16 cellular contexts compared by ENCODE assay signal in the genomic region with DNA sequence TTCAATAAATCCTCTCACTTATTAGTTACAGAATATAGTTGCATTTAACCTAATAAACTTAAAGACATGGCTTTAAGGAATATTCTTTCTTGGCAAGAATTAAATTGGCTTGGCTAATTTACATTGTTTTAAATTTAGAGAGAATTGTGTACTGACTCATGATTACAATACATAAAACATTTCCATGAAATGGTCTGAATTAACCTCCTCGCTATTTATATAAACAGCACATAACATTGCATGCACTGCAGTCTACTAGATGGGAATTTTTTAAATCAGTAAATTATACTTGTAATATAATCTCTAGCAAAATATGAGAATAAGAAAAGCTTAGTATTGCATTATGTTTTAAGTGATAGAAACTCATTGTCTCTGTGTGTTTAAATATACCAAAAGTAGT.
DNase-seq lines count a peak whose midpoint lies in the region; ATAC-seq and TF ChIP-seq lines count a peak whose summit lies in the region.
"Had no signal": no experiment of that assay in that cellular context is flagged by ENCODE, and none has a peak within 500 bp of the region (broad histone marks: within the 10 kb centered on the region; RNA-seq: fewer than 3 reads in every experiment).

No MANE protein-coding gene starts in this region.

- no TSS peak for BruUV-seq in IMR-90 (replicated peaks; lab: Mats Ljungman, UMichigan)

- peak; percentile 64 for ATAC-seq in IMR-90 (ENCODE audit: low read depth)
- ATAC-seq: GM12878 had no signal

- H3K56ac ChIP-seq in IMR-90 (ENCODE audit: extremely low read depth, insufficient read depth, low read length), result no peak overlapping the region

- no peak overlapping the region for H2BK5ac ChIP-seq in IMR-90 (ENCODE audit: low read depth, low read length, poor library complexity, severe bottlenecking)

- H3K4me3 ChIP-seq in IMR-90 (ENCODE audit: insufficient read depth, low read depth, low read length) (no peak overlapping the region), vagina (no peak overlapping the region)
- H3K4me3 ChIP-seq: GM12878, HAP-1 had no signal

- no peak for TF ChIP-seq RAD21 in IMR-90 (IDR thresholded peaks at IDR 0.05; ENCODE audit: low read length)

- H4K8ac ChIP-seq in IMR-90 (ENCODE audit: low read depth in 2 of 2, low read length in 2 of 2), result no peak overlapping the region

- H3K9ac ChIP-seq in IMR-90 (ENCODE audit: low read depth, low read length), result no peak overlapping the region

- no peak for TF ChIP-seq CTCF in IMR-90 (conservative IDR thresholded peaks at IDR 0.05; ENCODE audit: low read depth, low read length)
- TF ChIP-seq CTCF in vagina (IDR thresholded peaks at IDR 0.05), result no peak

- dilution Hi-C loops in IMR-90 (cut with HindIII; ENCODE audit: low sequenced_read_pairs, unreplicated experiment), result no loop called here

- H3K4me1 ChIP-seq in IMR-90 (ENCODE audit: control insufficient read depth, insufficient read depth, low read length), result no peaks in the 10 kb centered on the region
- no peaks in the 10 kb centered on the region for H3K4me1 ChIP-seq in vagina
- H3K4me1 ChIP-seq: Caco-2, HAP-1 had no signal

- no peak overlapping the region for H3K4me2 ChIP-seq in IMR-90 (ENCODE audit: low read depth, low read length)

- in situ Hi-C loops in IMR-90 (cut with MboI; ENCODE audit: low sequenced_read_pairs), result no loop called here

- no CpG with 5 or more reads among the region's 1 CpG for WGBS in IMR-90 (ENCODE audit: extremely low coverage in 2 of 2, insufficient read length in 1 of 2), 2 experiments

- H3K9me3 ChIP-seq in IMR-90 (ENCODE audit: control insufficient read depth, insufficient read depth, low read length) (no peaks in the 10 kb centered on the region), vagina (no peaks in the 10 kb centered on the region)
- H3K9me3 ChIP-seq: Caco-2, HAP-1 had no signal

- no peak overlapping the region for H3K14ac ChIP-seq in IMR-90 (replicated peaks; ENCODE audit: low read depth, low read length)

- DNase-seq in GM03348 (ENCODE audit: low spot score) (peak; percentile 16), IMR-90 (no peak), fibroblast of gingiva (ENCODE audit: low read depth) (peak; percentile 86), DMS114 treated with DMSO at 0.1 percent for 48 hours (lab: John Stamatoyannopoulos, UW; ENCODE audit: unreplicated experiment) (no peak), vagina (ENCODE audit: extremely low spot score in 2 of 2) (no peak)
- DNase-seq in activated T-cell treated with anti-CD3 and anti-CD28 coated beads, Interleukin-2, amount 50 U/mL, for 1 hour, result no peak
- DNase-seq: ACHN; AML-193; Caco-2; CD4-positive, alpha-beta T cell; DMS153; DMS79; GF-D8 had no signal

- intact Hi-C loops in IMR-90 (cut with micrococcal nuclease) (no loop called here), vagina (cut with DNase I) (no loop called here)

- no peak for TF ChIP-seq POLR2A in IMR-90 (IDR thresholded peaks at IDR 0.05; ENCODE audit: low read depth, low read length)
- no peak for TF ChIP-seq POLR2A in vagina (IDR thresholded peaks at IDR 0.05)

- H3K79me1 ChIP-seq in IMR-90 (ENCODE audit: low read depth in 1 of 2, low read length in 2 of 2), result no peaks in the 10 kb centered on the region

- H2AK9ac ChIP-seq in IMR-90 (replicated peaks; ENCODE audit: low read depth, low read length, poor library complexity), result no peak overlapping the region

- H3K27me3 ChIP-seq in IMR-90 (ENCODE audit: control insufficient read depth, insufficient read depth, low read length) (peaks cover 4% of the 10 kb centered on the region; the same call in 1 of the 2 replicates), vagina (no peaks in the 10 kb centered on the region)

- POLR2A ChIA-PET in IMR-90 (lab: Charles Lee; ENCODE audit: unreplicated experiment), result no interaction called here

- no peak overlapping the region for H4K5ac ChIP-seq in IMR-90 (ENCODE audit: low read depth, low read length)

- H2BK20ac ChIP-seq in IMR-90 (ENCODE audit: low read depth, low read length), result no peak overlapping the region

- no peak overlapping the region for H2BK15ac ChIP-seq in IMR-90 (ENCODE audit: low read depth, low read length)

- H2AK5ac ChIP-seq in IMR-90 (ENCODE audit: low read depth, low read length), result no peak overlapping the region

- no peak overlapping the region for H2AFZ ChIP-seq in IMR-90 (replicated peaks; ENCODE audit: low read length, poor library complexity)

- H3K36me3 ChIP-seq in IMR-90 (ENCODE audit: control insufficient read depth, insufficient read depth, low read length) (no peaks in the 10 kb centered on the region), vagina (no peaks in the 10 kb centered on the region)
- H3K36me3 ChIP-seq: HAP-1 had no signal

- H4K91ac ChIP-seq in IMR-90 (ENCODE audit: insufficient read depth, low read depth, low read length), result no peak overlapping the region

- H2BK120ac ChIP-seq in IMR-90 (ENCODE audit: low read depth, low read length), result no peak overlapping the region

- H3K23ac ChIP-seq in IMR-90 (ENCODE audit: low read depth, low read length), result no peak overlapping the region

- H3K27ac ChIP-seq in IMR-90 (ENCODE audit: insufficient read depth, low read length) (no peak overlapping the region), vagina (no peak overlapping the region)
- H3K27ac ChIP-seq: C4-2B had no signal

- H3K9me1 ChIP-seq in IMR-90 (ENCODE audit: insufficient read depth, low read length), result no peaks in the 10 kb centered on the region

- no peaks in the 10 kb centered on the region for H4K20me1 ChIP-seq in IMR-90 (ENCODE audit: insufficient read depth, low read length)

- H3K18ac ChIP-seq in IMR-90 (ENCODE audit: low read depth, low read length), result no peak overlapping the region

- CTCF ChIA-PET in IMR-90 (lab: Yijun Ruan, JAX), result no interaction called here

- H3K4ac ChIP-seq in IMR-90 (ENCODE audit: low read depth, low read length), result no peak overlapping the region

TF ChIP-seq in IMR-90, 13 proteins besides CTCF, POLR2A, EP300 and RAD21:
- TF ChIP-seq, protein P1, sequence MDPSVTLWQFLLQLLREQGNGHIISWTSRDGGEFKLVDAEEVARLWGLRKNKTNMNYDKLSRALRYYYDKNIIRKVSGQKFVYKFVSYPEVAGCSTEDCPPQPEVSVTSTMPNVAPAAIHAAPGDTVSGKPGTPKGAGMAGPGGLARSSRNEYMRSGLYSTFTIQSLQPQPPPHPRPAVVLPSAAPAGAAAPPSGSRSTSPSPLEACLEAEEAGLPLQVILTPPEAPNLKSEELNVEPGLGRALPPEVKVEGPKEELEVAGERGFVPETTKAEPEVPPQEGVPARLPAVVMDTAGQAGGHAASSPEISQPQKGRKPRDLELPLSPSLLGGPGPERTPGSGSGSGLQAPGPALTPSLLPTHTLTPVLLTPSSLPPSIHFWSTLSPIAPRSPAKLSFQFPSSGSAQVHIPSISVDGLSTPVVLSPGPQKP (IDR thresholded peaks at IDR 0.05; ENCODE audit: borderline replicate concordance, low read depth, low read length), result no peak
- TF ChIP-seq CEBPB (IDR thresholded peaks at IDR 0.05; ENCODE audit: low read depth, low read length), result no peak
- no peak for TF ChIP-seq MAZ (IDR thresholded peaks at IDR 0.05; ENCODE audit: borderline replicate concordance, low read depth, low read length)
- TF ChIP-seq USF2 (IDR thresholded peaks at IDR 0.05; ENCODE audit: low read depth, low read length), result no peak
- TF ChIP-seq FOS (IDR thresholded peaks at IDR 0.05; ENCODE audit: low read depth, low read length), result no peak
- TF ChIP-seq RFX5 (IDR thresholded peaks at IDR 0.05; ENCODE audit: low read depth, low read length), result no peak
- TF ChIP-seq MAFK (IDR thresholded peaks at IDR 0.05; ENCODE audit: low read depth, low read length), result no peak
- no peak for TF ChIP-seq CHD1 (IDR thresholded peaks at IDR 0.05; ENCODE audit: low read depth, low read length)
- TF ChIP-seq SMC3 (IDR thresholded peaks at IDR 0.05; ENCODE audit: low read depth, low read length), result no peak
- no peak for TF ChIP-seq BHLHE40 (IDR thresholded peaks at IDR 0.05; ENCODE audit: low read depth, low read length)
- no peak for TF ChIP-seq MXI1 (IDR thresholded peaks at IDR 0.05; ENCODE audit: borderline replicate concordance, low read depth, low read length)
- TF ChIP-seq NFE2L2 (IDR thresholded peaks at IDR 0.05; ENCODE audit: low read depth, low read length), result no peak
- TF ChIP-seq RCOR1 (IDR thresholded peaks at IDR 0.05; ENCODE audit: insufficient replicate concordance, low read length), result no peak

Comparison
In these comparisons a context has a peak if more than half of its experiments do, and no peak if none do; other contexts are left out.
1. DNase-seq: peak in GM03348 (single experiment) and fibroblast of gingiva (single experiment); none in IMR-90 (single experiment), DMS114 treated with DMSO at 0.1 percent for 48 hours (single experiment), vagina (0 of 2) and activated T-cell treated with anti-CD3 and anti-CD28 coated beads, Interleukin-2, amount 50 U/mL, for 1 hour (single experiment).